Comparison of ENCODE assay signal across 16 cellular contexts in the genomic region with DNA sequence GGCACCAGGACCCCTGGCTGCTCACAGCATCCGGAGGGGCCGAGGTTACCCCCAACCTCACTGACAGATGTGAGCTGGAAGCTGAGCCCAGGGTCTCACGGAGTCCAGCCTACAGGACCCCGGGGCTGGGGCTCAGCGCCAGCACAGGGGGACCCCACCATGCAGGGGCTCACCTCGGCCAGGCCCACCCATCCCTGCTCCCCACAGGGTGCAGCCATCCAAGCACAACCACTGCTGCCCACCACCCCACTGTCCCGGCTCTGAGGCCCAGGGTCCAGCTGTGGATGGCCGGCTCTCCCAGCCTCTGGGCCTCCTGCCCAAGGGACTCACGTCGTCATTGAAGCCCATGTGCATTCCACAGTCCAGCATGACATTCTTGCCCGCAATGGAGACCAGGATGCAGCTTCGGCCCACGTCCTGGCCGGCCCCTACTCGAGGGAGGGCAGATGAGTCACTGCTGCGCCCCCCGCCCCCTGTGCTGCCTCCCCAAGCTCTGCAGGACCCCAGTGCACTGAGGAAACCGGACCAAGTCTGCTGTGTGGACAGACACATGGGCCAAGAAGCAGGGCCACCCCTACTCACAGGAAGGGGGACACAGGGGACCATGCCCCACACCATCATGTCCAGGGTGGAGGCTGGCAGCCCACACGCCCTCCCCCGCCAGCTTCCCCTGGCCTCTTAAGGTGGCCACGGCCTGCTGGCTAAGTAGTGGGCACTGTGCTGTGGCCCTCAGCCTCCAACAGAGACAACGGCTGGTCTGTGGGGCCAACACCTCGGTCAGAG. TPM values are rescaled to one million over a fixed set of nuclear protein-coding genes. Genes with fewer than 3 reads are reported as not detected.
DNase-seq lines count a peak whose midpoint lies in the region; ATAC-seq and TF ChIP-seq lines count a peak whose summit lies in the region.
"Had no signal": no experiment of that assay in that cellular context is flagged by ENCODE, and none has a peak within 500 bp of the region (broad histone marks: within the 10 kb centered on the region; RNA-seq: fewer than 3 reads in every experiment).

No MANE protein-coding gene starts in this region.

- peaks cover 20 to 57% of the 10 kb centered on the region in 2 experiments for H3K36me3 ChIP-seq in HEK293 (ENCODE audit: control insufficient read depth in 2 of 2, insufficient read depth in 1 of 2, low read length in 2 of 2)
- H3K36me3 ChIP-seq in gastrocnemius medialis = peaks cover 0 to 21% of the 10 kb centered on the region in 2 donors
- H3K36me3 ChIP-seq in stomach = peaks cover 7 to 54% (median 44%) of the 10 kb centered on the region in 4 donors

- H3K4me3 Mint-ChIP-seq in chondrocyte (ENCODE audit: unreplicated experiment) = no peak overlapping the region
- H3K4me3 Mint-ChIP-seq: stimulated activated memory B cell treated with anti-CD40 and anti-IgM and Interleukin-4, amounts not matched to agents 10 μg/mL and 1 μg/mL and 100 μg/mL, for 72 hours had no signal

- CTCF ChIA-PET in HEK293 (lab: Yijun Ruan, JAX) = interaction anchor here (0.6 kb wide), 1 partner anchor 202 kb away, joined by 4 read pairs; no protein-coding TSS in a partner anchor

- in situ Hi-C loops in gastrocnemius medialis (cut with MboI; ENCODE audit: low sequenced_read_pairs in 4 of 4) = no loop called here

- H3K27ac Mint-ChIP-seq in chondrocyte (ENCODE audit: unreplicated experiment) = peak overlapping the region; percentile 36
- H3K27ac Mint-ChIP-seq: activated B cell treated with CpG ODN at 0.5 μM for 24 hours; activated T-helper 2 cell treated with anti-CD3 and anti-CD28 coated beads, Interferon-gamma antibody, Interleukin-2, Interleukin-4, amounts not matched to agents 10 μg/mL and 5 μg/mL and 100 μg/mL, durations not matched to agents 14 hours and 24 hours and 36 hours had no signal

- TF ChIP-seq CTCF in HEK293 (tag by site-specific recombination; IDR thresholded peaks at IDR 0.05) = no peak
- TF ChIP-seq CTCF in chondrocyte (IDR thresholded peaks at IDR 0.05) = no peak
- no peak for TF ChIP-seq CTCF in gastrocnemius medialis (IDR thresholded peaks at IDR 0.05 in 4 of 5, conservative IDR thresholded peaks at IDR 0.05 in 1 of 5)
- no peak for TF ChIP-seq CTCF in stomach (IDR thresholded peaks at IDR 0.05)

- intact Hi-C loops in gastrocnemius medialis (cut with DNase I; ENCODE audit: low total_unique reads) (no loop called here), stomach (cut with DNase I; ENCODE audit: low total_unique reads) (no loop called here)

- ATAC-seq in gastrocnemius medialis = no peak
- ATAC-seq: stimulated activated memory B cell treated with anti-CD40 and anti-IgM and Interleukin-4, amounts not matched to agents 10 μg/mL and 1 μg/mL and 100 μg/mL, for 72 hours; T-helper 17 cell had no signal

- peaks cover 4% of the 10 kb centered on the region for H3K36me3 Mint-ChIP-seq in chondrocyte (ENCODE audit: low read depth)

- H3K27ac ChIP-seq in HEK293 (ENCODE audit: extremely low read depth, low read depth, low read length) (no peak overlapping the region), gastrocnemius medialis (peak overlapping the region; percentile 5 to 91 (median 31)), stomach (peak overlapping the region in 2 of 5 donors; percentile 13 to 86)

- peaks cover 50% of the 10 kb centered on the region for H3K4me1 Mint-ChIP-seq in chondrocyte (ENCODE audit: low read depth)

- POLR2A ChIA-PET in HEK293 (lab: Yijun Ruan, JAX) = no interaction called here

- H3K9me3 Mint-ChIP-seq in chondrocyte (ENCODE audit: low read depth) = no peaks in the 10 kb centered on the region
- H3K9me3 Mint-ChIP-seq: activated B cell treated with CpG ODN at 0.5 μM for 24 hours; activated T-helper 2 cell treated with anti-CD3 and anti-CD28 coated beads, Interferon-gamma antibody, Interleukin-2, Interleukin-4, amounts not matched to agents 10 μg/mL and 5 μg/mL and 100 μg/mL, durations not matched to agents 14 hours and 24 hours and 36 hours; CD14-positive monocyte; stimulated activated memory B cell treated with anti-CD40 and anti-IgM and Interleukin-4, amounts not matched to agents 10 μg/mL and 1 μg/mL and 100 μg/mL, for 72 hours had no signal

- WGBS in stomach, 5 donors = 64 to 82% (median 74%) methylated on average over 11 to 23 of the region's 23 CpGs

- H3K27me3 Mint-ChIP-seq in chondrocyte (ENCODE audit: low read depth) = no peaks in the 10 kb centered on the region
- H3K27me3 Mint-ChIP-seq: activated B cell treated with CpG ODN at 0.5 μM for 24 hours; stimulated activated memory B cell treated with anti-CD40 and anti-IgM and Interleukin-4, amounts not matched to agents 10 μg/mL and 1 μg/mL and 100 μg/mL, for 72 hours; T-helper 17 cell had no signal

- DNase-seq in chondrocyte (ENCODE audit: low spot score) (no peak), gastrocnemius medialis (no peak), stomach (no peak)
- no peak for DNase-seq in NK-92 treated with Interleukin-12 subunit alpha and Interleukin-12 subunit beta, amount 100 ng/mL, for 24 hours (lab: John Stamatoyannopoulos, UW)
- no peak for DNase-seq in stimulated activated CD4-positive, alpha-beta T cell treated with anti-CD3 and anti-CD28 coated beads, Interleukin-4, amount 100 ng/mL, for 1 hour
- DNase-seq: activated B cell treated with CpG ODN at 0.5 μM for 24 hours, anterior cingulate cortex, MM.1S, NCI-H187, posterior cingulate gyrus, T-helper 17 cell had no signal

- H3K27me3 ChIP-seq in gastrocnemius medialis (no peaks in the 10 kb centered on the region), stomach (no peaks in the 10 kb centered on the region)
- H3K27me3 ChIP-seq: tibial nerve had no signal

- TF ChIP-seq POLR2A in gastrocnemius medialis (IDR thresholded peaks at IDR 0.05) = no peak
- no peak for TF ChIP-seq POLR2A in stomach (IDR thresholded peaks at IDR 0.05)

- TF ChIP-seq EP300 in stomach (IDR thresholded peaks at IDR 0.05) = no peak

- H3K9me3 ChIP-seq in HEK293 (ENCODE audit: control insufficient read depth, insufficient read depth, low read depth, low read length) (no peaks in the 10 kb centered on the region), gastrocnemius medialis (no peaks in the 10 kb centered on the region), stomach (no peaks in the 10 kb centered on the region)
- H3K9me3 ChIP-seq: tibial nerve had no signal

- peaks cover 24% of the 10 kb centered on the region for H3K4me1 ChIP-seq in HEK293 (ENCODE audit: control insufficient read depth, insufficient read depth, low read length)
- peaks cover 48 to 60% of the 10 kb centered on the region in 2 donors for H3K4me1 ChIP-seq in gastrocnemius medialis
- peaks cover 51 to 84% (median 76%) of the 10 kb centered on the region in 4 donors for H3K4me1 ChIP-seq in stomach

- H3K4me3 ChIP-seq in HEK293 (ENCODE audit: low read depth, low read length) (no peak overlapping the region), gastrocnemius medialis (no peak overlapping the region), stomach (peak overlapping the region in 1 of 4 donors; percentile 16)
- H3K4me3 ChIP-seq: tibial nerve had no signal

TF ChIP-seq in HEK293, 187 proteins besides CTCF, POLR2A, EP300 and RAD21:
- 0 out of 2 replicates have a peak, but pooled peaks have one; percentile 6 for TF ChIP-seq BCL11A (tag by site-specific recombination; IDR thresholded peaks at IDR 0.05; ENCODE audit: low read depth)
- peak; percentile 60 for TF ChIP-seq GLIS2 (tag by site-specific recombination; IDR thresholded peaks at IDR 0.05)
- TF ChIP-seq ZNF202 (tag by site-specific recombination; IDR thresholded peaks at IDR 0.05; ENCODE audit: borderline replicate concordance) = no peak
- no peak for TF ChIP-seq ZFP69B (tag by site-specific recombination; IDR thresholded peaks at IDR 0.05)
- peak; percentile 57 for TF ChIP-seq ZFHX2 (tag by site-specific recombination; conservative IDR thresholded peaks at IDR 0.05)
- TF ChIP-seq ZNF10 (tag by site-specific recombination; IDR thresholded peaks at IDR 0.05) = 0 out of 2 replicates have a peak, but pooled peaks have one; percentile 40
- TF ChIP-seq EGR2 (tag by site-specific recombination; IDR thresholded peaks at IDR 0.05; ENCODE audit: low read depth) = peak; percentile 12; the same call in 1 of the 2 replicates

RNA-seq across cellular contexts. Expression of gene INTS11, which starts 3.6 kb away (rescaled TPM):
- total RNA-seq in chondrocyte (67.3 to 87.0 TPM (median 73.8 TPM) in 3 replicates), gastrocnemius medialis (10 to 100 TPM; 74.0 to 94.4 (median 84.7) TPM), stomach (100 to 1,000 TPM in 4 of 5 donors, 10 to 100 TPM in 1; 59.5 to 520 (median 192) TPM)
- 100 to 1,000 TPM; 113 to 151 (median 134) TPM for polyA plus RNA-seq in stomach

RNA-seq across cellular contexts. Expression of gene CPTP, which starts 3.7 kb away (rescaled TPM):
- 19.4 to 23.3 TPM (median 23.1 TPM) in 3 replicates for total RNA-seq in chondrocyte
- total RNA-seq in gastrocnemius medialis = 10 to 100 TPM; 22.7 to 64.9 (median 34.0) TPM
- 100 to 1,000 TPM in 1 of 5 donors, 10 to 100 TPM in 2, 1 to 10 TPM in 2; 6.6 to 226 (median 12.3) TPM for total RNA-seq in stomach
- polyA plus RNA-seq in stomach = 10 to 100 TPM; 17.3 to 49.1 (median 28.4) TPM

RNA-seq across cellular contexts. Expression of gene TAS1R3, which starts 10.2 kb away (rescaled TPM):
- total RNA-seq in chondrocyte = 0.28 to 0.68 TPM (median 0.37 TPM) in 3 replicates
- total RNA-seq in gastrocnemius medialis = under 1 TPM in 2 of 4 donors, not detected in 2; 0.20 to 0.44 TPM
- total RNA-seq in stomach = 10 to 100 TPM in 1 of 5 donors, under 1 TPM in 2, not detected in 2; 0.37 to 11.7 (median 0.43) TPM
- under 1 TPM in 2 of 3 donors, not detected in 1; 0.10 to 0.31 TPM for polyA plus RNA-seq in stomach
- polyA plus RNA-seq: CD14-positive monocyte had no signal

RNA-seq across cellular contexts. Expression of gene PUSL1, which starts 12.5 kb away (rescaled TPM):
- total RNA-seq in chondrocyte (21.6 to 22.3 TPM (median 22.1 TPM) in 3 replicates), gastrocnemius medialis (10 to 100 TPM in 2 of 4 donors, 1 to 10 TPM in 2; 6.2 to 13.1 (median 9.5) TPM), stomach (10 to 100 TPM in 3 of 5 donors, 1 to 10 TPM in 1, not detected in 1; 5.9 to 64.9 (median 51.4) TPM)
- 10 to 100 TPM; 15.2 to 25.5 (median 23.8) TPM for polyA plus RNA-seq in stomach

RNA-seq across cellular contexts. Expression of gene ACAP3, which starts 13.1 kb away (rescaled TPM):
- total RNA-seq in chondrocyte = 51.9 to 77.5 TPM (median 57.5 TPM) in 3 replicates
- 10 to 100 TPM; 18.4 to 31.9 (median 25.8) TPM for total RNA-seq in gastrocnemius medialis
- total RNA-seq in stomach = 100 to 1,000 TPM in 1 of 5 donors, 10 to 100 TPM in 4; 31.9 to 374 (median 77.0) TPM
- 10 to 100 TPM; 17.9 to 46.1 (median 43.0) TPM for polyA plus RNA-seq in stomach
